ENCODE assay signal across 19 cellular contexts in genomic region chr1:87513971-87514660, GRCh38.
DNase-seq lines count a peak whose midpoint lies in the region; ATAC-seq, FAIRE-seq and TF ChIP-seq lines count a peak whose summit lies in the region.
"Had no signal": no experiment of that assay in that cellular context is flagged by ENCODE, and none has a peak within 500 bp of the region (broad histone marks: within the 10 kb centered on the region; RNA-seq: fewer than 3 reads in every experiment).

No MANE protein-coding gene starts in this region.

- dilution Hi-C loops in IMR-90 (cut with HindIII; ENCODE audit: low sequenced_read_pairs, unreplicated experiment) = no loop called here

- H3K4me1 ChIP-seq in IMR-90 (ENCODE audit: control insufficient read depth, insufficient read depth, low read length) = peaks cover 9% of the 10 kb centered on the region
- no peaks in the 10 kb centered on the region for H3K4me1 ChIP-seq in astrocyte (ENCODE audit: insufficient read depth, low read length)
- peaks cover 8% of the 10 kb centered on the region for H3K4me1 ChIP-seq in smooth muscle cell (ENCODE audit: low read depth)
- H3K4me1 ChIP-seq: BLaER1 treated with 17β-estradiol and CSF1 and Interleukin-3, amounts not matched to agents 10 nM and 100 nM had no signal

- 0 out of 2 replicates have a peak overlapping the region, but pooled peaks have one; percentile 70 for H2AK5ac ChIP-seq in IMR-90 (ENCODE audit: low read depth, low read length)

- in situ Hi-C loops in IMR-90 (cut with MboI; ENCODE audit: low sequenced_read_pairs) = no loop called here

- no peak overlapping the region for H2BK120ac ChIP-seq in IMR-90 (ENCODE audit: low read depth, low read length)

- H3K9me3 ChIP-seq in IMR-90 (ENCODE audit: control insufficient read depth, insufficient read depth, low read length) (no peaks in the 10 kb centered on the region), astrocyte (ENCODE audit: insufficient read depth, low read depth, low read length) (no peaks in the 10 kb centered on the region), smooth muscle cell (replicated peaks; ENCODE audit: low read depth) (no peaks in the 10 kb centered on the region)
- H3K9me3 ChIP-seq: BLaER1 treated with 17β-estradiol and CSF1 and Interleukin-3, amounts not matched to agents 10 nM and 100 nM had no signal

- no peak for ATAC-seq in IMR-90 (ENCODE audit: low read depth)
- no peak for ATAC-seq in stimulated activated naive CD8-positive, alpha-beta T cell treated with anti-CD3 and anti-CD28 coated beads, Interleukin-15, Interleukin-2, amounts not matched to agents 100 U/mL and 50 U/mL, for 24 hours
- no peak for ATAC-seq in HG02763 (IDR thresholded peaks at IDR 0.05; ENCODE audit: unreplicated experiment)
- ATAC-seq: PC-3 had no signal

- no peaks in the 10 kb centered on the region for H3K36me3 Mint-ChIP-seq in astrocyte (ENCODE audit: low read depth, unreplicated experiment)

- H2AK9ac ChIP-seq in IMR-90 (replicated peaks; ENCODE audit: low read depth, low read length, poor library complexity) = no peak overlapping the region

- H3K79me1 ChIP-seq in IMR-90 (ENCODE audit: low read depth in 1 of 2, low read length in 2 of 2) = no peaks in the 10 kb centered on the region

- no peaks in the 10 kb centered on the region; the same call in 1 of the 2 replicates for H3K9me1 ChIP-seq in IMR-90 (ENCODE audit: insufficient read depth, low read length)

- peaks cover 5% of the 10 kb centered on the region for H3K9me3 Mint-ChIP-seq in astrocyte (ENCODE audit: unreplicated experiment)
- H3K9me3 Mint-ChIP-seq: H9 had no signal

- POLR2A ChIA-PET in IMR-90 (lab: Charles Lee; ENCODE audit: unreplicated experiment) = no interaction called here

- no peak overlapping the region for H3K27ac Mint-ChIP-seq in astrocyte (ENCODE audit: unreplicated experiment)
- H3K27ac Mint-ChIP-seq: H9 had no signal

- H3K4me3 Mint-ChIP-seq in astrocyte (ENCODE audit: unreplicated experiment) = no peak overlapping the region
- H3K4me3 Mint-ChIP-seq: H9 had no signal

- H3K27me3 ChIP-seq in IMR-90 (ENCODE audit: control insufficient read depth, insufficient read depth, low read length) = no peaks in the 10 kb centered on the region; the same call in 1 of the 2 replicates
- no peaks in the 10 kb centered on the region for H3K27me3 ChIP-seq in astrocyte (ENCODE audit: insufficient read depth, low read length)
- no peaks in the 10 kb centered on the region for H3K27me3 ChIP-seq in smooth muscle cell (ENCODE audit: low read depth)
- H3K27me3 ChIP-seq: BLaER1 treated with 17β-estradiol and CSF1 and Interleukin-3, amounts not matched to agents 10 nM and 100 nM had no signal

- H3K36me3 ChIP-seq in IMR-90 (ENCODE audit: control insufficient read depth, insufficient read depth, low read length) (no peaks in the 10 kb centered on the region), astrocyte (ENCODE audit: insufficient read depth, low read length) (no peaks in the 10 kb centered on the region), smooth muscle cell (ENCODE audit: low read depth) (no peaks in the 10 kb centered on the region)
- H3K36me3 ChIP-seq: BLaER1 treated with 17β-estradiol and CSF1 and Interleukin-3, amounts not matched to agents 10 nM and 100 nM had no signal

- TF ChIP-seq CTCF in IMR-90 (conservative IDR thresholded peaks at IDR 0.05; ENCODE audit: low read depth, low read length) (no peak), astrocyte (IDR thresholded peaks at IDR 0.05; ENCODE audit: insufficient read depth, low read depth, low read length) (no peak), smooth muscle cell (IDR thresholded peaks at IDR 0.05; ENCODE audit: borderline replicate concordance, insufficient read depth, poor library complexity, severe bottlenecking) (no peak)

- peaks cover 10% of the 10 kb centered on the region for H3F3A ChIP-seq in smooth muscle cell (ENCODE audit: low read depth)

- WGBS in IMR-90 (ENCODE audit: extremely low coverage in 2 of 2, insufficient read length in 1 of 2), 2 experiments = 80% methylated on average over 1 of the region's 4 CpGs; no CpG with 5 or more reads in 1 of the 2 experiments
- 32% methylated on average over 4 of the region's 4 CpGs for WGBS in smooth muscle cell (ENCODE audit: low lambda C conversion rate)

- no peak for TF ChIP-seq RAD21 in IMR-90 (IDR thresholded peaks at IDR 0.05; ENCODE audit: low read length)

- H4K5ac ChIP-seq in IMR-90 (ENCODE audit: low read depth, low read length) = no peak overlapping the region

- H3K23ac ChIP-seq in IMR-90 (ENCODE audit: low read depth, low read length) = no peak overlapping the region

- no peak overlapping the region for H2AFZ ChIP-seq in IMR-90 (replicated peaks; ENCODE audit: low read length, poor library complexity)
- no peak overlapping the region for H2AFZ ChIP-seq in astrocyte (ENCODE audit: low read depth, low read length)
- peak overlapping the region; percentile 52 for H2AFZ ChIP-seq in smooth muscle cell (ENCODE audit: low read depth)

- no peaks in the 10 kb centered on the region for H3K27me3 Mint-ChIP-seq in astrocyte (ENCODE audit: low read depth, unreplicated experiment)

- H3K9ac ChIP-seq in IMR-90 (ENCODE audit: low read depth, low read length) (no peak overlapping the region), astrocyte (ENCODE audit: low read length) (no peak overlapping the region), smooth muscle cell (ENCODE audit: low read depth) (peak overlapping the region; percentile 22)
- H3K9ac ChIP-seq: BLaER1 treated with 17β-estradiol and CSF1 and Interleukin-3, amounts not matched to agents 10 nM and 100 nM had no signal

- H4K20me1 ChIP-seq in IMR-90 (ENCODE audit: insufficient read depth, low read length) (no peaks in the 10 kb centered on the region), astrocyte (ENCODE audit: insufficient read depth, low read length) (no peaks in the 10 kb centered on the region), smooth muscle cell (ENCODE audit: low read depth) (no peaks in the 10 kb centered on the region)
- H4K20me1 ChIP-seq: BLaER1 treated with 17β-estradiol and CSF1 and Interleukin-3, amounts not matched to agents 10 nM and 100 nM had no signal

- peaks cover 31% of the 10 kb centered on the region for H3K4me1 Mint-ChIP-seq in astrocyte (ENCODE audit: low read depth, unreplicated experiment)

- H2BK5ac ChIP-seq in IMR-90 (ENCODE audit: low read depth, low read length, poor library complexity, severe bottlenecking) = peak overlapping the region; percentile 20

- peak overlapping the region; percentile 22; the same call in 1 of the 2 replicates for H3K4me2 ChIP-seq in IMR-90 (ENCODE audit: low read depth, low read length)
- H3K4me2 ChIP-seq in astrocyte (ENCODE audit: low read length) = no peak overlapping the region
- peak overlapping the region; percentile 81 for H3K4me2 ChIP-seq in smooth muscle cell
- H3K4me2 ChIP-seq: BLaER1 treated with 17β-estradiol and CSF1 and Interleukin-3, amounts not matched to agents 10 nM and 100 nM had no signal

- TF ChIP-seq POLR2A in IMR-90 (IDR thresholded peaks at IDR 0.05; ENCODE audit: low read depth, low read length) = no peak

- CTCF ChIA-PET in IMR-90 (lab: Yijun Ruan, JAX) = no interaction called here

- DNase-seq in IMR-90 = peak; percentile 59
- peak; percentile 42 for DNase-seq in astrocyte (ENCODE audit: low read depth)
- peak; percentile 12 for DNase-seq in kidney tubule cell (ENCODE audit: low spot score)
- no peak for DNase-seq in smooth muscle cell (lab: John Stamatoyannopoulos, UW; ENCODE audit: unreplicated experiment)
- no peak for DNase-seq in stimulated activated naive CD8-positive, alpha-beta T cell treated with anti-CD3 and anti-CD28 coated beads, Interleukin-15, Interleukin-2, amounts not matched to agents 100 U/mL and 50 U/mL, for 24 hours
- no peak for DNase-seq in NCI-H2029 (lab: John Stamatoyannopoulos, UW)
- DNase-seq: DMS153; H9; Kasumi-1; MV-4-11; NCI-H1436; NCI-H2081 treated with DMSO at 0.1 percent for 48 hours; NCI-H2227 treated with DMSO at 0.1 percent for 48 hours; NCI-H526 treated with DMSO at 0.1 percent for 48 hours; NK-92 treated with Interleukin-12 subunit alpha and Interleukin-12 subunit beta, amount 100 ng/mL, for 24 hours; PC-3 had no signal

- H3K79me2 ChIP-seq in astrocyte (ENCODE audit: insufficient read depth, low read length) (no peaks in the 10 kb centered on the region), smooth muscle cell (ENCODE audit: low read depth) (no peaks in the 10 kb centered on the region)

- peak overlapping the region; percentile 54; the same call in 1 of the 2 replicates for H3K4ac ChIP-seq in IMR-90 (ENCODE audit: low read depth, low read length)

- no peak overlapping the region; a peak in 1 of 4 replicates for H4K8ac ChIP-seq in IMR-90 (ENCODE audit: low read depth in 2 of 2, low read length in 2 of 2)

- intact Hi-C loops in IMR-90 (cut with micrococcal nuclease) = loop anchor here (10.0 kb wide), 1 partner anchor 441 kb away; no protein-coding TSS in a partner anchor

- H2BK15ac ChIP-seq in IMR-90 (ENCODE audit: low read depth, low read length) = 0 out of 3 replicates have a peak overlapping the region, but pooled peaks have one; percentile 48

- no peak overlapping the region for H2BK20ac ChIP-seq in IMR-90 (ENCODE audit: low read depth, low read length)

- no peak overlapping the region for H3K56ac ChIP-seq in IMR-90 (ENCODE audit: extremely low read depth, insufficient read depth, low read length)

- no peak overlapping the region for H3K4me3 ChIP-seq in IMR-90 (ENCODE audit: insufficient read depth, low read depth, low read length)
- no peak overlapping the region for H3K4me3 ChIP-seq in astrocyte (ENCODE audit: insufficient read depth, low read depth, low read length)
- H3K4me3 ChIP-seq in smooth muscle cell = no peak overlapping the region
- H3K4me3 ChIP-seq: BLaER1 treated with 17β-estradiol and CSF1 and Interleukin-3, amounts not matched to agents 10 nM and 100 nM; SK-N-MC had no signal

- H3K18ac ChIP-seq in IMR-90 (ENCODE audit: low read depth, low read length) = no peak overlapping the region

- no peak for FAIRE-seq in astrocyte (lab: Jason Lieb, UNC)

- H4K91ac ChIP-seq in IMR-90 (ENCODE audit: insufficient read depth, low read depth, low read length) = no peak overlapping the region; the same call in 1 of the 2 replicates

- H3K27ac ChIP-seq in IMR-90 (ENCODE audit: insufficient read depth, low read length) (no peak overlapping the region), astrocyte (ENCODE audit: low read depth, low read length) (no peak overlapping the region), smooth muscle cell (ENCODE audit: low read depth) (peak overlapping the region; percentile 83)
- H3K27ac ChIP-seq: BLaER1 treated with 17β-estradiol and CSF1 and Interleukin-3, amounts not matched to agents 10 nM and 100 nM; SK-N-MC had no signal

- H3K14ac ChIP-seq in IMR-90 (replicated peaks; ENCODE audit: low read depth, low read length) = no peak overlapping the region

- no TSS peak for BruUV-seq in IMR-90 (replicated peaks; lab: Mats Ljungman, UMichigan)

TF ChIP-seq in IMR-90, 13 proteins besides CTCF, POLR2A, EP300 and RAD21:
- TF ChIP-seq CEBPB (IDR thresholded peaks at IDR 0.05; ENCODE audit: low read depth, low read length) (peak; percentile 83), FOS (IDR thresholded peaks at IDR 0.05; ENCODE audit: low read depth, low read length) (peak; percentile 44; the same call in 1 of the 2 replicates), MAFK (IDR thresholded peaks at IDR 0.05; ENCODE audit: low read depth, low read length) (no peak), BHLHE40 (IDR thresholded peaks at IDR 0.05; ENCODE audit: low read depth, low read length) (no peak)

Comparison
In these comparisons a context has a peak if more than half of its experiments do, and no peak if none do; other contexts are left out.
1. DNase-seq: peak in IMR-90 (single experiment), astrocyte (single experiment) and kidney tubule cell (single experiment); none in smooth muscle cell (single experiment), stimulated activated naive CD8-positive, alpha-beta T cell treated with anti-CD3 and anti-CD28 coated beads, Interleukin-15, Interleukin-2, amounts not matched to agents 100 U/mL and 50 U/mL, for 24 hours (single experiment) and NCI-H2029 (single experiment).